ENCODE assay signal across 21 cellular contexts in genomic region chr10:8639601-8640000, GRCh38.
DNase-seq lines count a peak whose midpoint lies in the region; TF ChIP-seq lines count a peak whose summit lies in the region.
"Had no signal": no experiment of that assay in that cellular context is flagged by ENCODE, and none has a peak within 500 bp of the region (broad histone marks: within the 10 kb centered on the region; RNA-seq: fewer than 3 reads in every experiment).

No MANE protein-coding gene starts in this region.

- no peak overlapping the region for H2BK120ac ChIP-seq in trophoblast cell (ENCODE audit: insufficient read depth, low read length, poor library complexity)

- intact Hi-C loops in mammary epithelial cell (cut with micrococcal nuclease) (no loop called here), MCF 10A (cut with micrococcal nuclease) (no loop called here)
- intact Hi-C loops in activated T-helper 1 cell treated with anti-CD3 and anti-CD28 coated beads, Interleukin-12 subunit alpha, Interleukin-12 subunit beta, Interleukin-2, Interleukin-4 antibody, amounts not matched to agents 30 ng/mL and 10 ng/mL and 1 ng/mL, durations not matched to agents 14 hours and 24 hours and 36 hours (cut with micrococcal nuclease) = no loop called here

- in situ Hi-C loops in mammary epithelial cell (cut with MboI; ENCODE audit: low sequenced_read_pairs in 2 of 2) = no loop called here

- no peak overlapping the region for H3K23ac ChIP-seq in trophoblast cell (ENCODE audit: low read length)

- H3K4me1 ChIP-seq in mammary epithelial cell (ENCODE audit: insufficient read depth, low read length) (no peaks in the 10 kb centered on the region), trophoblast cell (ENCODE audit: control insufficient read depth in 1 of 2, insufficient read depth in 2 of 2, low read length in 2 of 2) (peaks cover 2 to 4% of the 10 kb centered on the region in 2 experiments)
- H3K4me1 ChIP-seq: BLaER1, Caco-2 had no signal

- POLR2A ChIA-PET in MCF 10A (lab: Yijun Ruan, JAX) = no interaction called here

- BruUV-seq in mammary epithelial cell (replicated peaks; lab: Mats Ljungman, UMichigan) = no TSS peak
- BruUV-seq in MCF 10A (replicated peaks; lab: Mats Ljungman, UMichigan) = no TSS peak

- H3K36me3 ChIP-seq in mammary epithelial cell (ENCODE audit: insufficient read depth, low read length) (no peaks in the 10 kb centered on the region), trophoblast cell (ENCODE audit: control insufficient read depth in 1 of 2, insufficient read depth in 2 of 2, low read length in 2 of 2) (no peaks in the 10 kb centered on the region)
- H3K36me3 ChIP-seq: BLaER1 had no signal

- H3K36me3 Mint-ChIP-seq in MCF 10A (ENCODE audit: insufficient read depth, unreplicated experiment) = peaks cover 6% of the 10 kb centered on the region
- no peaks in the 10 kb centered on the region for H3K36me3 Mint-ChIP-seq in activated T-helper 1 cell treated with anti-CD3 and anti-CD28 coated beads, Interleukin-12 subunit alpha, Interleukin-12 subunit beta, Interleukin-2, Interleukin-4 antibody, amounts not matched to agents 30 ng/mL and 10 ng/mL and 1 ng/mL, durations not matched to agents 14 hours and 24 hours and 36 hours (ENCODE audit: low read depth)
- H3K36me3 Mint-ChIP-seq: CD4-positive, CD25-positive, alpha-beta regulatory T cell; CD8-positive, alpha-beta T cell had no signal

- H3K9me3 Mint-ChIP-seq in MCF 10A (ENCODE audit: unreplicated experiment) = peaks cover 7% of the 10 kb centered on the region
- H3K9me3 Mint-ChIP-seq in activated T-helper 1 cell treated with anti-CD3 and anti-CD28 coated beads, Interleukin-12 subunit alpha, Interleukin-12 subunit beta, Interleukin-2, Interleukin-4 antibody, amounts not matched to agents 30 ng/mL and 10 ng/mL and 1 ng/mL, durations not matched to agents 14 hours and 24 hours and 36 hours = peaks cover 7% of the 10 kb centered on the region

- H3K27me3 Mint-ChIP-seq in MCF 10A (ENCODE audit: insufficient read depth, unreplicated experiment) = no peaks in the 10 kb centered on the region
- no peaks in the 10 kb centered on the region for H3K27me3 Mint-ChIP-seq in activated T-helper 1 cell treated with anti-CD3 and anti-CD28 coated beads, Interleukin-12 subunit alpha, Interleukin-12 subunit beta, Interleukin-2, Interleukin-4 antibody, amounts not matched to agents 30 ng/mL and 10 ng/mL and 1 ng/mL, durations not matched to agents 14 hours and 24 hours and 36 hours (ENCODE audit: insufficient read depth)
- H3K27me3 Mint-ChIP-seq: B cell had no signal

- no peak overlapping the region for H4K91ac ChIP-seq in trophoblast cell (ENCODE audit: low read depth, low read length)

- CTCF ChIA-PET in mammary epithelial cell (lab: Charles Lee; ENCODE audit: low non-redundant PET) = no interaction called here
- CTCF ChIA-PET in MCF 10A (lab: Yijun Ruan, JAX) = no interaction called here

- peaks cover 5% of the 10 kb centered on the region for H3K79me1 ChIP-seq in trophoblast cell (ENCODE audit: low read length)

- no peak overlapping the region for H3K4ac ChIP-seq in trophoblast cell (ENCODE audit: low read depth, low read length)

- H3K27ac ChIP-seq in mammary epithelial cell (ENCODE audit: insufficient read depth, low read depth, low read length) = no peak overlapping the region
- H3K27ac ChIP-seq in trophoblast cell (ENCODE audit: low read depth, low read length) = peak overlapping the region; percentile 50
- H3K27ac ChIP-seq: 22Rv1, BLaER1, C4-2B had no signal

- TF ChIP-seq CTCF in mammary epithelial cell (conservative IDR thresholded peaks at IDR 0.05 in 1 of 2, IDR thresholded peaks at IDR 0.05 in 1 of 2; ENCODE audit: extremely low read depth in 1 of 2, insufficient read depth in 1 of 2, low read depth in 1 of 2, low read length in 2 of 2) (no peak), MCF 10A (IDR thresholded peaks at IDR 0.05; ENCODE audit: unreplicated experiment) (no peak), fibroblast of pulmonary artery (IDR thresholded peaks at IDR 0.05; ENCODE audit: low read length, missing control alignments) (no peak)

- no peak overlapping the region for H3K27ac Mint-ChIP-seq in MCF 10A (ENCODE audit: low read depth, unreplicated experiment)
- no peak overlapping the region for H3K27ac Mint-ChIP-seq in activated T-helper 1 cell treated with anti-CD3 and anti-CD28 coated beads, Interleukin-12 subunit alpha, Interleukin-12 subunit beta, Interleukin-2, Interleukin-4 antibody, amounts not matched to agents 30 ng/mL and 10 ng/mL and 1 ng/mL, durations not matched to agents 14 hours and 24 hours and 36 hours
- H3K27ac Mint-ChIP-seq: B cell; CD4-positive, CD25-positive, alpha-beta regulatory T cell; CD8-positive, alpha-beta T cell; GM23338; H9; HFFc6 had no signal

- H2AK5ac ChIP-seq in trophoblast cell (ENCODE audit: low read length) = no peak overlapping the region

- H2BK5ac ChIP-seq in trophoblast cell (ENCODE audit: low read depth, low read length, poor library complexity) = no peak overlapping the region

- no peak overlapping the region for H3K14ac ChIP-seq in trophoblast cell (ENCODE audit: low read length)

- no peaks in the 10 kb centered on the region for H4K20me1 ChIP-seq in mammary epithelial cell (ENCODE audit: insufficient read depth, low read length)
- H4K20me1 ChIP-seq: BLaER1 had no signal

- WGBS in mammary epithelial cell (ENCODE audit: low coverage, missing lambda C conversion rate) = 33% methylated on average over 4 of the region's 4 CpGs
- no CpG with 5 or more reads among the region's 4 CpGs for WGBS in trophoblast cell (ENCODE audit: extremely low coverage, insufficient coverage, insufficient read length)

- no peaks in the 10 kb centered on the region for H3K27me3 ChIP-seq in mammary epithelial cell (ENCODE audit: insufficient read depth, low read length)
- no peaks in the 10 kb centered on the region for H3K27me3 ChIP-seq in trophoblast cell (ENCODE audit: insufficient read depth, low read length)
- H3K27me3 ChIP-seq: BLaER1 had no signal

- DNase-seq in mammary epithelial cell = no peak
- DNase-seq in MCF 10A (ENCODE audit: unreplicated experiment) = no peak
- peak; percentile 0 for DNase-seq in fibroblast of pulmonary artery (ENCODE audit: low read depth)
- DNase-seq in trophoblast cell = peak; percentile 75 to 89
- no peak for DNase-seq in activated T-helper 1 cell treated with anti-CD3 and anti-CD28 coated beads, Interleukin-12 subunit alpha, Interleukin-12 subunit beta, Interleukin-2, Interleukin-4 antibody, amounts not matched to agents 30 ng/mL and 10 ng/mL and 1 ng/mL, durations not matched to agents 14 hours and 24 hours and 36 hours (ENCODE audit: low spot score)
- no peak for DNase-seq in NCI-H524 treated with DMSO at 0.1 percent for 48 hours (lab: John Stamatoyannopoulos, UW)
- DNase-seq in DMS114 treated with DMSO at 0.1 percent for 48 hours (lab: John Stamatoyannopoulos, UW; ENCODE audit: unreplicated experiment) = no peak
- DNase-seq: CD4-positive, CD25-positive, alpha-beta regulatory T cell; CD8-positive, alpha-beta T cell; DMS79; EL; GDM1; H9; HFFc6 had no signal

- H2AFZ ChIP-seq in mammary epithelial cell (ENCODE audit: low read depth, low read length) (peak overlapping the region; percentile 30), trophoblast cell (ENCODE audit: insufficient read depth, low read length, poor library complexity) (no peak overlapping the region)
- H2AFZ ChIP-seq: GM23338 had no signal

- no peak overlapping the region for H4K12ac ChIP-seq in trophoblast cell (ENCODE audit: low read depth, low read length)

- H3K4me3 ChIP-seq in mammary epithelial cell (replicated peaks in 1 of 3; ENCODE audit: insufficient read depth in 1 of 3, low read depth in 2 of 3, low read length in 3 of 3) (no peak overlapping the region), fibroblast of pulmonary artery (replicated peaks; ENCODE audit: low read depth, low read length) (no peak overlapping the region), trophoblast cell (ENCODE audit: low read depth, low read length) (no peak overlapping the region)
- H3K4me3 ChIP-seq: BLaER1, GM12878, GM23338 had no signal

- no peaks in the 10 kb centered on the region for H3K9me3 ChIP-seq in mammary epithelial cell (replicated peaks; ENCODE audit: insufficient read depth, low read length)
- peaks cover 4% of the 10 kb centered on the region for H3K9me3 ChIP-seq in trophoblast cell (ENCODE audit: insufficient read depth, low read depth, low read length)
- H3K9me3 ChIP-seq: Caco-2 had no signal

- no peak overlapping the region for H3K4me3 Mint-ChIP-seq in MCF 10A (ENCODE audit: unreplicated experiment)
- no peak overlapping the region for H3K4me3 Mint-ChIP-seq in activated T-helper 1 cell treated with anti-CD3 and anti-CD28 coated beads, Interleukin-12 subunit alpha, Interleukin-12 subunit beta, Interleukin-2, Interleukin-4 antibody, amounts not matched to agents 30 ng/mL and 10 ng/mL and 1 ng/mL, durations not matched to agents 14 hours and 24 hours and 36 hours
- H3K4me3 Mint-ChIP-seq: B cell; CD4-positive, CD25-positive, alpha-beta regulatory T cell; CD8-positive, alpha-beta T cell; GM23338; H9; HFFc6 had no signal

- dilution Hi-C loops in mammary epithelial cell (cut with HindIII; ENCODE audit: low sequenced_read_pairs) = no loop called here

- H3K79me2 ChIP-seq in mammary epithelial cell (ENCODE audit: insufficient read depth, low read length) = no peaks in the 10 kb centered on the region
- peaks cover 2% of the 10 kb centered on the region for H3K79me2 ChIP-seq in trophoblast cell (ENCODE audit: control insufficient read depth, insufficient read depth, low read length, poor library complexity)

- no peak overlapping the region for H3K9ac ChIP-seq in mammary epithelial cell (ENCODE audit: insufficient read depth, low read length)
- no peak overlapping the region for H3K9ac ChIP-seq in trophoblast cell (ENCODE audit: low read length)
- H3K9ac ChIP-seq: BLaER1 had no signal

- no peak overlapping the region for H4K8ac ChIP-seq in trophoblast cell (ENCODE audit: low read depth, low read length)

- no peak overlapping the region for H3K18ac ChIP-seq in trophoblast cell (ENCODE audit: low read length)

- no peak overlapping the region for H2BK12ac ChIP-seq in trophoblast cell (ENCODE audit: low read length)

- H3K4me1 Mint-ChIP-seq in MCF 10A (ENCODE audit: insufficient read depth, unreplicated experiment) = peaks cover 11% of the 10 kb centered on the region
- no peaks in the 10 kb centered on the region for H3K4me1 Mint-ChIP-seq in activated T-helper 1 cell treated with anti-CD3 and anti-CD28 coated beads, Interleukin-12 subunit alpha, Interleukin-12 subunit beta, Interleukin-2, Interleukin-4 antibody, amounts not matched to agents 30 ng/mL and 10 ng/mL and 1 ng/mL, durations not matched to agents 14 hours and 24 hours and 36 hours (ENCODE audit: low read depth)
- H3K4me1 Mint-ChIP-seq: B cell; CD4-positive, CD25-positive, alpha-beta regulatory T cell; GM23338 had no signal

- H3K4me2 ChIP-seq in mammary epithelial cell (ENCODE audit: insufficient read depth, low read depth, low read length) = no peak overlapping the region
- no peak overlapping the region for H3K4me2 ChIP-seq in trophoblast cell (ENCODE audit: low read length)
- H3K4me2 ChIP-seq: BLaER1, GM23338 had no signal

Comparison
In these comparisons a context has a peak if more than half of its experiments do, and no peak if none do; other contexts are left out.
1. DNase-seq: peak in fibroblast of pulmonary artery (single experiment) and trophoblast cell (2 of 2); none in mammary epithelial cell (single experiment), MCF 10A (single experiment), activated T-helper 1 cell treated with anti-CD3 and anti-CD28 coated beads, Interleukin-12 subunit alpha, Interleukin-12 subunit beta, Interleukin-2, Interleukin-4 antibody, amounts not matched to agents 30 ng/mL and 10 ng/mL and 1 ng/mL, durations not matched to agents 14 hours and 24 hours and 36 hours (single experiment), NCI-H524 treated with DMSO at 0.1 percent for 48 hours (single experiment) and DMS114 treated with DMSO at 0.1 percent for 48 hours (single experiment).